In genomic region chr13:65472336-65472735, GRCh38 we compare ENCODE assay signal across 13 cellular contexts.
"Had no signal": no experiment of that assay in that cellular context is flagged by ENCODE, and none has a peak within 500 bp of the region (broad histone marks: within the 10 kb centered on the region; RNA-seq: fewer than 3 reads in every experiment).

No MANE protein-coding gene starts in this region.

- ATAC-seq: effector memory CD8-positive, alpha-beta T cell had no signal

- H3K4me1 ChIP-seq: adrenal gland had no signal

- H3K27me3 ChIP-seq: adrenal gland, hepatocyte, ovary had no signal

- DNase-seq: activated B cell treated with CpG ODN at 0.5 μM for 24 hours; activated CD4-positive, alpha-beta T cell treated with anti-CD3 and anti-CD28 coated beads, Interleukin-2, amount 10 ng/mL, durations not matched to agents 7 days and 5 days; activated CD8-positive, alpha-beta memory T cell treated with anti-CD3 and anti-CD28 coated beads for 24 hours; activated naive CD4-positive, alpha-beta T cell treated with anti-CD3 and anti-CD28 coated beads, Interleukin-2, amount 10 ng/mL, durations not matched to agents 7 days and 5 days; adrenal gland; central memory CD4-positive, alpha-beta T cell; effector memory CD8-positive, alpha-beta T cell; ovary; stimulated activated CD4-positive, alpha-beta T cell treated with anti-CD3 and anti-CD28 coated beads, Interleukin-12 subunit alpha, Interleukin-12 subunit beta, amount 100 ng/mL, for 4 hours; stimulated activated naive CD4-positive, alpha-beta T cell; trophoblast cell had no signal

- H3K4me2 ChIP-seq: hepatocyte had no signal

- H3K36me3 ChIP-seq: adrenal gland, ovary had no signal

- H3K4me3 ChIP-seq: adrenal gland, hepatocyte, ovary had no signal

- H3K27ac ChIP-seq: adrenal gland, epithelial cell of prostate, hepatocyte, ovary had no signal

- H2AFZ ChIP-seq: hepatocyte had no signal

- H3K79me2 ChIP-seq: hepatocyte had no signal

- H3K9me3 ChIP-seq: adrenal gland, ovary had no signal
